ENCODE assay signal across 7 cellular contexts in the genomic region with DNA sequence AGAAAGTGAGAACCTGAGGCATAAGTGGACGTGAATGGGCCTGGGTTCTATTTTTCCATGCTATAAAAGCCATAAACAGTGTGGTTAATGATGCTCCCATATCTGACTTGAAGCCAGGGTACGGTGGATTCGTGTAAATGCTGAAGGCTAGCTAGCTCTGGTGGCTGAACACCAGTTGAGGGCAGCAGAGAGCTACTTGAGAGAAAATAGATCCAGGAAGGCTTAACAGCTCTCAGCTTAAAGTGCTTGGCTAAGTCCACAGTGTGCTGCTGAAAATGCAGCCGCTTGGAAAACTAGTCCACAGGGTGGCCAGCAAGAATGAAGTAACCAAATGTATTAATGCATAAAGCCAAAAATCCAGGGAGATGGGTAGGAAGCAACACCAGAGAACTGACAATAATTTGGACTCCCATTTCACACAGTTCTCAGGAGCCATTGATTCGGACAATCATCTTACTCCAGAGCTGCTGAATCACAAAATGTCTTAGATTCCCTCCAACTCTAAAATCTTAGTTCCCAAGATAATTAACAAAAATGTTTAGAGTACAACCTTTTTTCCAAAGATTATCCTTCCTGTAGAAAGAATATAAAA. TPM values are rescaled to one million over a fixed set of nuclear protein-coding genes. Genes with fewer than 3 reads are reported as not detected.
DNase-seq lines count a peak whose midpoint lies in the region; ATAC-seq and TF ChIP-seq lines count a peak whose summit lies in the region.

No MANE protein-coding gene starts in this region.

- no peak for TF ChIP-seq POLR2A in testis (IDR thresholded peaks at IDR 0.05)

- H3K27me3 ChIP-seq in SJCRH30 (no peaks in the 10 kb centered on the region), testis (no peaks in the 10 kb centered on the region)

- peak; percentile 63 for ATAC-seq in GM21447 (IDR thresholded peaks at IDR 0.05; ENCODE audit: unreplicated experiment)

- WGBS in testis, 2 donors, result 17 to 24% methylated on average over 5 of the region's 5 CpGs

- H3K9me3 ChIP-seq in SJCRH30 (replicated peaks) (no peaks in the 10 kb centered on the region), testis (no peaks in the 10 kb centered on the region)

- no peak overlapping the region for H3K4me3 ChIP-seq in SJCRH30
- H3K4me3 ChIP-seq in testis, result no peak overlapping the region

- TF ChIP-seq CTCF in LNCAP (IDR thresholded peaks at IDR 0.05) (peak; percentile 89), testis (IDR thresholded peaks at IDR 0.05) (peak; percentile 20 to 44 (median 39))

- H3K4me1 ChIP-seq in SJCRH30, result no peaks in the 10 kb centered on the region; the same call in 1 of the 2 replicates
- H3K4me1 ChIP-seq in testis, result no peaks in the 10 kb centered on the region

- intact Hi-C loops in testis (cut with DNase I; ENCODE audit: low total_unique reads), result loop anchor here (10.0 kb wide), 1 partner anchor 783 kb away; no protein-coding TSS in a partner anchor

- no peak overlapping the region for H3K27ac ChIP-seq in SJCRH30
- H3K27ac ChIP-seq in testis, result no peak overlapping the region

- H3K36me3 ChIP-seq in SJCRH30 (no peaks in the 10 kb centered on the region), testis (ENCODE audit: low read depth, missing control alignments) (no peaks in the 10 kb centered on the region)

- DNase-seq in GF-D8 (lab: John Stamatoyannopoulos, UW), result peak; percentile 1
- peak; percentile 34 to 78 for DNase-seq in SJCRH30
- peak; percentile 39 for DNase-seq in fibroblast of the conjunctiva (ENCODE audit: low read depth)
- peak; percentile 73 for DNase-seq in testis
- DNase-seq in putamen (ENCODE audit: low spot score), result no peak

RNA-seq across cellular contexts. Expression of gene FOXG1, which starts 15.0 kb away (rescaled TPM):
- 0.71 and 0.81 TPM in 2 replicates for total RNA-seq in SJCRH30 (2014; rRNA removed; shearing (Covaris generic))
- 1 to 10 TPM; 4.5 to 5.5 TPM for total RNA-seq in testis
- polyA plus RNA-seq in testis (ENCODE audit: insufficient read depth, low read depth, low replicate concordance), result 9.0 TPM
